In genomic region chr21:26405735-26406361, GRCh38 we compare ENCODE assay signal across 1 cellular context.
TF ChIP-seq lines count a peak whose summit lies in the region.

No MANE protein-coding gene starts in this region.

TF ChIP-seq in HepG2, 621 proteins besides CTCF, POLR2A, EP300 and RAD21 (continued from another document):
- no peak for TF ChIP-seq KIAA2018 (CRISPR knock-in tag; IDR thresholded peaks at IDR 0.05; ENCODE audit: borderline replicate concordance)
- no peak for TF ChIP-seq ZNF747 (CRISPR knock-in tag; IDR thresholded peaks at IDR 0.05; ENCODE audit: borderline replicate concordance)
- TF ChIP-seq ZNF256 (CRISPR knock-in tag; conservative IDR thresholded peaks at IDR 0.05), result no peak
- peak; percentile 47; the same call in 1 of the 2 replicates for TF ChIP-seq NFE2 (CRISPR knock-in tag; IDR thresholded peaks at IDR 0.05)
- no peak for TF ChIP-seq MATR3 (CRISPR knock-in tag; IDR thresholded peaks at IDR 0.05)
- TF ChIP-seq ZNF44 (CRISPR knock-in tag; IDR thresholded peaks at IDR 0.05), result no peak
- no peak for TF ChIP-seq SIX4 (CRISPR knock-in tag; IDR thresholded peaks at IDR 0.05)
- TF ChIP-seq MAFG (CRISPR knock-in tag; IDR thresholded peaks at IDR 0.05), result peak; percentile 76; the same call in 1 of the 2 replicates
